Comparison of ENCODE assay signal across 11 cellular contexts in genomic region chr2:130380096-130380934, GRCh38. TPM values are rescaled to one million over a fixed set of nuclear protein-coding genes. Genes with fewer than 3 reads are reported as not detected.
DNase-seq lines count a peak whose midpoint lies in the region; ATAC-seq and TF ChIP-seq lines count a peak whose summit lies in the region.
"Had no signal": no experiment of that assay in that cellular context is flagged by ENCODE, and none has a peak within 500 bp of the region (broad histone marks: within the 10 kb centered on the region; RNA-seq: fewer than 3 reads in every experiment).

No MANE protein-coding gene starts in this region.

- H3K27me3 ChIP-seq in brain microvascular endothelial cell (replicated peaks) (no peaks in the 10 kb centered on the region), thyroid gland (no peaks in the 10 kb centered on the region)
- H3K27me3 ChIP-seq: dorsolateral prefrontal cortex had no signal

- H3K4me3 ChIP-seq in brain microvascular endothelial cell (ENCODE audit: low read depth, low read length): no peak overlapping the region
- H3K4me3 ChIP-seq in thyroid gland (replicated peaks in 1 of 3): no peak overlapping the region
- H3K4me3 ChIP-seq: dorsolateral prefrontal cortex had no signal

- no peaks in the 10 kb centered on the region for H3K9me3 ChIP-seq in thyroid gland

- TF ChIP-seq CTCF in brain microvascular endothelial cell (IDR thresholded peaks at IDR 0.05; ENCODE audit: low read depth, low read length, missing control alignments) (no peak), thyroid gland (IDR thresholded peaks at IDR 0.05) (no peak)

- CTCF ChIA-PET in activated naive CD4-positive, alpha-beta T cell treated with anti-CD3 and anti-CD28 coated beads, Interleukin-2, amount 10 ng/mL, durations not matched to agents 7 days and 5 days (lab: Charles Lee): interaction anchor here (1.0 to 2.0 kb wide), 2 partner anchors 7 to 10 kb away, joined by 4 read pairs; no protein-coding TSS in a partner anchor

- no peak overlapping the region for H3K27ac ChIP-seq in brain microvascular endothelial cell
- H3K27ac ChIP-seq in thyroid gland: no peak overlapping the region
- H3K27ac ChIP-seq: dorsolateral prefrontal cortex had no signal

- no peaks in the 10 kb centered on the region for H3K9me3 Mint-ChIP-seq in activated naive CD4-positive, alpha-beta T cell treated with anti-CD3 and anti-CD28 coated beads, Interleukin-2, amount 10 ng/mL, durations not matched to agents 7 days and 5 days

- no peaks in the 10 kb centered on the region for H3K27me3 Mint-ChIP-seq in activated naive CD4-positive, alpha-beta T cell treated with anti-CD3 and anti-CD28 coated beads, Interleukin-2, amount 10 ng/mL, durations not matched to agents 7 days and 5 days

- H3K36me3 ChIP-seq in brain microvascular endothelial cell (replicated peaks) (no peaks in the 10 kb centered on the region), thyroid gland (no peaks in the 10 kb centered on the region)

- no peak for TF ChIP-seq POLR2A in thyroid gland (IDR thresholded peaks at IDR 0.05)

- H3K4me1 Mint-ChIP-seq in activated naive CD4-positive, alpha-beta T cell treated with anti-CD3 and anti-CD28 coated beads, Interleukin-2, amount 10 ng/mL, durations not matched to agents 7 days and 5 days: peaks cover 49% of the 10 kb centered on the region

- peak; percentile 84 for ATAC-seq in stimulated activated naive CD8-positive, alpha-beta T cell treated with anti-CD3 and anti-CD28 coated beads, Interleukin-15, Interleukin-2, amounts not matched to agents 100 U/mL and 50 U/mL, for 24 hours

- no peak overlapping the region for H3K4me3 Mint-ChIP-seq in activated naive CD4-positive, alpha-beta T cell treated with anti-CD3 and anti-CD28 coated beads, Interleukin-2, amount 10 ng/mL, durations not matched to agents 7 days and 5 days

- in situ Hi-C loops in brain microvascular endothelial cell (cut with HindIII; ENCODE audit: low pct_ligation_motif_present, low sequenced_read_pairs): no loop called here

- 89 to 93% methylated on average over 11 of the region's 11 CpGs for WGBS in thyroid gland, 2 donors

- H3K36me3 Mint-ChIP-seq in activated naive CD4-positive, alpha-beta T cell treated with anti-CD3 and anti-CD28 coated beads, Interleukin-2, amount 10 ng/mL, durations not matched to agents 7 days and 5 days: peaks cover 41% of the 10 kb centered on the region

- intact Hi-C loops in thyroid gland (cut with DNase I): no loop called here

- H3K4me1 ChIP-seq in thyroid gland: no peaks in the 10 kb centered on the region

- DNase-seq in activated naive CD4-positive, alpha-beta T cell treated with anti-CD3 and anti-CD28 coated beads, Interleukin-2, amount 10 ng/mL, durations not matched to agents 7 days and 5 days: peak; percentile 45
- DNase-seq in activated naive CD4-positive, alpha-beta T cell treated with anti-CD3 and anti-CD28 coated beads, Interleukin-2, amount 50 U/mL, for 16 hours: no peak
- DNase-seq in OCI-M1 (lab: John Stamatoyannopoulos, UW) (peak; percentile 74), brain microvascular endothelial cell (peak; percentile 31), CD1c-positive myeloid dendritic cell (ENCODE audit: extremely low spot score) (no peak), thyroid gland (no peak), middle frontal gyrus (ENCODE audit: extremely low spot score, low spot score) (no peak)
- DNase-seq in stimulated activated naive CD8-positive, alpha-beta T cell treated with anti-CD3 and anti-CD28 coated beads, Interleukin-15, Interleukin-2, amounts not matched to agents 100 U/mL and 50 U/mL, for 24 hours: peak; percentile 37
- DNase-seq: dorsolateral prefrontal cortex; midbrain; stimulated activated CD8-positive, alpha-beta memory T cell treated with anti-CD3 and anti-CD28 coated beads, Interleukin-4, amount 100 ng/mL, for 48 hours had no signal

- H3K27ac Mint-ChIP-seq in activated naive CD4-positive, alpha-beta T cell treated with anti-CD3 and anti-CD28 coated beads, Interleukin-2, amount 10 ng/mL, durations not matched to agents 7 days and 5 days: peak overlapping the region; percentile 49

RNA-seq across cellular contexts. Expression of gene PTPN18, which starts 24.5 kb away (rescaled TPM):
- total RNA-seq in thyroid gland: 10 to 100 TPM; 45.5 to 69.8 (median 57.4) TPM

RNA-seq across cellular contexts. Expression of gene IMP4, which starts 37.6 kb away (rescaled TPM):
- total RNA-seq in thyroid gland: 10 to 100 TPM; 69.5 to 98.6 (median 94.4) TPM

Comparison
In these comparisons a context has a peak if more than half of its experiments do, and no peak if none do; other contexts are left out.
1. DNase-seq: peak in activated naive CD4-positive, alpha-beta T cell treated with anti-CD3 and anti-CD28 coated beads, Interleukin-2, amount 10 ng/mL, durations not matched to agents 7 days and 5 days (single experiment), OCI-M1 (single experiment), brain microvascular endothelial cell (single experiment) and stimulated activated naive CD8-positive, alpha-beta T cell treated with anti-CD3 and anti-CD28 coated beads, Interleukin-15, Interleukin-2, amounts not matched to agents 100 U/mL and 50 U/mL, for 24 hours (single experiment); none in activated naive CD4-positive, alpha-beta T cell treated with anti-CD3 and anti-CD28 coated beads, Interleukin-2, amount 50 U/mL, for 16 hours (single experiment), CD1c-positive myeloid dendritic cell (single experiment), thyroid gland (0 of 2) and middle frontal gyrus (single experiment).